ENCODE assay signal across 18 cellular contexts in genomic region chr11:76124905-76125566, GRCh38.
DNase-seq lines count a peak whose midpoint lies in the region; ATAC-seq and TF ChIP-seq lines count a peak whose summit lies in the region.
"Had no signal": no experiment of that assay in that cellular context is flagged by ENCODE, and none has a peak within 500 bp of the region (broad histone marks: within the 10 kb centered on the region; RNA-seq: fewer than 3 reads in every experiment).

No MANE protein-coding gene starts in this region.

- H3K9ac ChIP-seq in Karpas-422 (ENCODE audit: low read length), result 0 out of 2 replicates have a peak overlapping the region, but pooled peaks have one; percentile 25

- ATAC-seq in GM21528 (IDR thresholded peaks at IDR 0.05; ENCODE audit: low FRiP score, unreplicated experiment), result no peak
- ATAC-seq: left colon; naive thymus-derived CD8-positive, alpha-beta T cell had no signal

- H3K4me1 Mint-ChIP-seq in activated T-helper 2 cell treated with anti-CD3 and anti-CD28 coated beads, Interferon-gamma antibody, Interleukin-2, Interleukin-4, amounts not matched to agents 10 μg/mL and 5 μg/mL and 100 μg/mL, durations not matched to agents 14 hours and 24 hours and 36 hours (ENCODE audit: low read depth), result no peaks in the 10 kb centered on the region

- H3K27me3 Mint-ChIP-seq in activated T-helper 2 cell treated with anti-CD3 and anti-CD28 coated beads, Interferon-gamma antibody, Interleukin-2, Interleukin-4, amounts not matched to agents 10 μg/mL and 5 μg/mL and 100 μg/mL, durations not matched to agents 14 hours and 24 hours and 36 hours (ENCODE audit: low read depth), result no peaks in the 10 kb centered on the region
- H3K27me3 Mint-ChIP-seq: activated CD4-positive, alpha-beta memory T cell treated with anti-CD3 and anti-CD28 coated beads for 36 hours; naive thymus-derived CD8-positive, alpha-beta T cell had no signal

- no peak overlapping the region for H3K4me3 Mint-ChIP-seq in activated T-helper 2 cell treated with anti-CD3 and anti-CD28 coated beads, Interferon-gamma antibody, Interleukin-2, Interleukin-4, amounts not matched to agents 10 μg/mL and 5 μg/mL and 100 μg/mL, durations not matched to agents 14 hours and 24 hours and 36 hours (ENCODE audit: low read depth)
- H3K4me3 Mint-ChIP-seq: activated CD4-positive, alpha-beta memory T cell treated with anti-CD3 and anti-CD28 coated beads for 36 hours; naive thymus-derived CD8-positive, alpha-beta T cell had no signal

- H3K27ac ChIP-seq in Karpas-422 (ENCODE audit: low read length), result peak overlapping the region; percentile 81
- H3K27ac ChIP-seq: colonic mucosa, thoracic aorta had no signal

- H3K4me3 ChIP-seq in GM06990 (replicated peaks; ENCODE audit: low read depth, low read length) (no peak overlapping the region), Karpas-422 (ENCODE audit: low read length) (no peak overlapping the region), fibroblast of villous mesenchyme (ENCODE audit: low read depth, low read length) (no peak overlapping the region)
- H3K4me3 ChIP-seq: colonic mucosa, thoracic aorta had no signal

- peaks cover 48% of the 10 kb centered on the region for H3K4me1 ChIP-seq in Karpas-422 (ENCODE audit: low read length)
- H3K4me1 ChIP-seq: colonic mucosa had no signal

- no peaks in the 10 kb centered on the region for H3K9me2 ChIP-seq in Karpas-422 (replicated peaks; ENCODE audit: insufficient read depth, low read length)

- H3K4me2 ChIP-seq in Karpas-422 (ENCODE audit: low read depth, low read length, poor library complexity, severe bottlenecking), result peak overlapping the region; percentile 62

- TF ChIP-seq CTCF in GM06990 (IDR thresholded peaks at IDR 0.05; ENCODE audit: insufficient read depth, low read length, poor library complexity, severe bottlenecking) (no peak), GM20000 (IDR thresholded peaks at IDR 0.05; ENCODE audit: extremely low read depth, missing control alignments) (no peak), fibroblast of villous mesenchyme (IDR thresholded peaks at IDR 0.05; ENCODE audit: insufficient read depth, low read depth, low read length) (no peak)

- H3K36me3 Mint-ChIP-seq in activated T-helper 2 cell treated with anti-CD3 and anti-CD28 coated beads, Interferon-gamma antibody, Interleukin-2, Interleukin-4, amounts not matched to agents 10 μg/mL and 5 μg/mL and 100 μg/mL, durations not matched to agents 14 hours and 24 hours and 36 hours (ENCODE audit: low read depth), result peaks cover 3% of the 10 kb centered on the region
- H3K36me3 Mint-ChIP-seq: activated CD4-positive, alpha-beta memory T cell treated with anti-CD3 and anti-CD28 coated beads for 36 hours had no signal

- intact Hi-C loops in activated T-helper 2 cell treated with anti-CD3 and anti-CD28 coated beads, Interferon-gamma antibody, Interleukin-2, Interleukin-4, amounts not matched to agents 10 μg/mL and 5 μg/mL and 100 μg/mL, durations not matched to agents 14 hours and 24 hours and 36 hours (cut with micrococcal nuclease), result no loop called here

- H3K36me3 ChIP-seq in GM06990 (ENCODE audit: control insufficient read depth, insufficient read depth, low read length) (no peaks in the 10 kb centered on the region; the same call in 1 of the 2 replicates), Karpas-422 (ENCODE audit: insufficient read depth, low read length) (peaks cover 7% of the 10 kb centered on the region; the same call in 1 of the 2 replicates)
- H3K36me3 ChIP-seq: colonic mucosa, thoracic aorta had no signal

- H4K20me1 ChIP-seq in Karpas-422 (ENCODE audit: insufficient read depth, low read depth, low read length), result no peaks in the 10 kb centered on the region

- H3K27me3 ChIP-seq in GM06990 (replicated peaks; ENCODE audit: control insufficient read depth, insufficient read depth, low read length) (no peaks in the 10 kb centered on the region), Karpas-422 (ENCODE audit: low read length) (no peaks in the 10 kb centered on the region)
- H3K27me3 ChIP-seq: colonic mucosa had no signal

- DNase-seq in GM06990 (ENCODE audit: extremely low read depth, insufficient read length) (peak; percentile 22), GM20000 (ENCODE audit: low spot score) (peak; percentile 21), Karpas-422 (peak; percentile 80), fibroblast of villous mesenchyme (ENCODE audit: low read depth) (peak; percentile 13), NCI-H2107 treated with DMSO at 0.1 percent for 48 hours (lab: John Stamatoyannopoulos, UW; ENCODE audit: unreplicated experiment) (no peak), putamen (ENCODE audit: low spot score) (no peak)
- DNase-seq in activated T-helper 2 cell treated with anti-CD3 and anti-CD28 coated beads, Interferon-gamma antibody, Interleukin-2, Interleukin-4, amounts not matched to agents 10 μg/mL and 5 μg/mL and 100 μg/mL, durations not matched to agents 14 hours and 24 hours and 36 hours (ENCODE audit: low spot score), result no peak
- DNase-seq: activated CD4-positive, alpha-beta memory T cell treated with anti-CD3 and anti-CD28 coated beads for 36 hours; amniotic stem cell; colonic mucosa; DMS79 treated with DMSO at 0.1 percent for 48 hours; hypothalamus; left colon; naive thymus-derived CD8-positive, alpha-beta T cell; NCI-H2081; Right ventricle myocardium superior had no signal

- H2AFZ ChIP-seq in Karpas-422 (ENCODE audit: low read length), result no peak overlapping the region

- no peak overlapping the region for H3K27ac Mint-ChIP-seq in activated T-helper 2 cell treated with anti-CD3 and anti-CD28 coated beads, Interferon-gamma antibody, Interleukin-2, Interleukin-4, amounts not matched to agents 10 μg/mL and 5 μg/mL and 100 μg/mL, durations not matched to agents 14 hours and 24 hours and 36 hours
- H3K27ac Mint-ChIP-seq: activated CD4-positive, alpha-beta memory T cell treated with anti-CD3 and anti-CD28 coated beads for 36 hours; naive thymus-derived CD8-positive, alpha-beta T cell had no signal

- no peaks in the 10 kb centered on the region for H3K9me3 ChIP-seq in Karpas-422 (ENCODE audit: low read length)
- H3K9me3 ChIP-seq: colonic mucosa, thoracic aorta had no signal

- H3K9me3 Mint-ChIP-seq in activated T-helper 2 cell treated with anti-CD3 and anti-CD28 coated beads, Interferon-gamma antibody, Interleukin-2, Interleukin-4, amounts not matched to agents 10 μg/mL and 5 μg/mL and 100 μg/mL, durations not matched to agents 14 hours and 24 hours and 36 hours, result no peaks in the 10 kb centered on the region
- H3K9me3 Mint-ChIP-seq: activated CD4-positive, alpha-beta memory T cell treated with anti-CD3 and anti-CD28 coated beads for 36 hours; naive thymus-derived CD8-positive, alpha-beta T cell had no signal

- H3K79me2 ChIP-seq in Karpas-422 (ENCODE audit: low read length), result peaks cover 25% of the 10 kb centered on the region; the same call in 1 of the 2 replicates

Comparison
In these comparisons a context has a peak if more than half of its experiments do, and no peak if none do; other contexts are left out.
1. DNase-seq: peak in GM06990 (single experiment), GM20000 (single experiment), Karpas-422 (single experiment) and fibroblast of villous mesenchyme (single experiment); none in NCI-H2107 treated with DMSO at 0.1 percent for 48 hours (single experiment), putamen (single experiment) and activated T-helper 2 cell treated with anti-CD3 and anti-CD28 coated beads, Interferon-gamma antibody, Interleukin-2, Interleukin-4, amounts not matched to agents 10 μg/mL and 5 μg/mL and 100 μg/mL, durations not matched to agents 14 hours and 24 hours and 36 hours (single experiment).